ENCODE assay signal across 18 cellular contexts in the genomic region with DNA sequence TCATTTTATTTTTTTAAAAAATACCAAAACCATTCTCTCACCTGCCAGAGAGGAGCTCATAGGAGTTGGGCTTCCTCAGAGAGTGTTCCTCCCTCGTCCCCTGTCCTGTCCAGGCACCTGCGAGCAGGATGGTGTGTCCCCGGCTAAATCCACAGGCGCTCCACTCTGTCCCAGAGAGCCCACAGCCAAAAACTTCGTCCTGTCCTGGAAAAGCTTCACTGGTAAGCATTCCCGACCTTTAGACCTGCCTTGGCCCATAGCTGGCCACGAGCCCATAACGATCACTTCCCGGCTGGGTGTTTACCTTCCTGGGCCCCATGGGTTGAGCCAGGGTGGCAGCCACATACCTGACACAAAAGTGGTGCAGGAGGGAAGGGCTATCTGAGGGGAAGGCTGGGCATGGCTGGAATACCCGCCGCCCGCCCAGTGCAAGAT. TPM values are rescaled to one million over a fixed set of nuclear protein-coding genes. Genes with fewer than 3 reads are reported as not detected.
DNase-seq lines count a peak whose midpoint lies in the region; ATAC-seq, FAIRE-seq and TF ChIP-seq lines count a peak whose summit lies in the region.
"Had no signal": no experiment of that assay in that cellular context is flagged by ENCODE, and none has a peak within 500 bp of the region (broad histone marks: within the 10 kb centered on the region; RNA-seq: fewer than 3 reads in every experiment).

A gene with protein sequence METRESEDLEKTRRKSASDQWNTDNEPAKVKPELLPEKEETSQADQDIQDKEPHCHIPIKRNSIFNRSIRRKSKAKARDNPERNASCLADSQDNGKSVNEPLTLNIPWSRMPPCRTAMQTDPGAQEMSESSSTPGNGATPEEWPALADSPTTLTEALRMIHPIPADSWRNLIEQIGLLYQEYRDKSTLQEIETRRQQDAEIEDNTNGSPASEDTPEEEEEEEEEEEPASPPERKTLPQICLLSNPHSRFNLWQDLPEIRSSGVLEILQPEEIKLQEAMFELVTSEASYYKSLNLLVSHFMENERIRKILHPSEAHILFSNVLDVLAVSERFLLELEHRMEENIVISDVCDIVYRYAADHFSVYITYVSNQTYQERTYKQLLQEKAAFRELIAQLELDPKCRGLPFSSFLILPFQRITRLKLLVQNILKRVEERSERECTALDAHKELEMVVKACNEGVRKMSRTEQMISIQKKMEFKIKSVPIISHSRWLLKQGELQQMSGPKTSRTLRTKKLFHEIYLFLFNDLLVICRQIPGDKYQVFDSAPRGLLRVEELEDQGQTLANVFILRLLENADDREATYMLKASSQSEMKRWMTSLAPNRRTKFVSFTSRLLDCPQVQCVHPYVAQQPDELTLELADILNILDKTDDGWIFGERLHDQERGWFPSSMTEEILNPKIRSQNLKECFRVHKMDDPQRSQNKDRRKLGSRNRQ (minus strand): TSS at position 230 of the 435 bp plus-strand sequence. CDS start 38,366 bp downstream, outside the sequence.

- H3K36me3 ChIP-seq in BLaER1, result no peaks in the 10 kb centered on the region
- H3K36me3 ChIP-seq in SJSA1, result no peaks in the 10 kb centered on the region
- no peaks in the 10 kb centered on the region for H3K36me3 ChIP-seq in kidney (ENCODE audit: control insufficient read depth in 1 of 2, insufficient read depth in 2 of 2, low read length in 2 of 2)
- H3K36me3 ChIP-seq in pancreas, result no peaks in the 10 kb centered on the region
- H3K36me3 ChIP-seq in esophagus muscularis mucosa, result no peaks in the 10 kb centered on the region
- H3K36me3 ChIP-seq: breast epithelium, lower lobe of right lung had no signal

- DNase-seq in SJSA1 (ENCODE audit: low read depth in 1 of 2, low spot score in 2 of 2) (no peak), kidney (no peak), pancreas (peak; percentile 83 to 94 (median 88)), urothelium cell line (ENCODE audit: low spot score) (no peak), NOMO-1 treated with DMSO at 0.1 percent for 48 hours (lab: John Stamatoyannopoulos, UW; ENCODE audit: unreplicated experiment) (no peak), esophagus muscularis mucosa (ENCODE audit: extremely low spot score) (no peak)
- DNase-seq: activated CD4-positive, CD25-positive, alpha-beta regulatory T cell; foreskin keratinocyte; lower lobe of right lung; stimulated activated CD4-positive, alpha-beta T cell treated with anti-CD3 and anti-CD28 coated beads, Interleukin-4, amount 100 ng/mL, for 4 hours had no signal

- no peak for TF ChIP-seq EP300 in esophagus muscularis mucosa (IDR thresholded peaks at IDR 0.05)

- H3K4me1 ChIP-seq in BLaER1 (peaks cover 24% of the 10 kb centered on the region), SJSA1 (replicated peaks) (no peaks in the 10 kb centered on the region), kidney (ENCODE audit: control insufficient read depth in 1 of 2, insufficient read depth in 1 of 2, low read depth in 1 of 2, low read length in 2 of 2) (peaks cover 3 to 16% of the 10 kb centered on the region in 2 donors), pancreas (peaks cover 4 to 20% (median 7%) of the 10 kb centered on the region in 3 donors), esophagus muscularis mucosa (no peaks in the 10 kb centered on the region)
- H3K4me1 ChIP-seq: breast epithelium, foreskin keratinocyte had no signal

- 0 out of 2 replicates have a peak, but pooled peaks cover 5% of the 10 kb centered on the region for H4K20me1 ChIP-seq in BLaER1

- H3K4me3 ChIP-seq in BLaER1 (no peak within 1 kb of the TSS), SJSA1 (no peak within 1 kb of the TSS), kidney (ENCODE audit: low read length in 2 of 2) (peak within 1 kb of the TSS; percentile 56 to 63), pancreas (peak within 1 kb of the TSS in 3 of 4 donors; percentile 2 to 35 (median 32)), esophagus muscularis mucosa (no peak within 1 kb of the TSS)
- H3K4me3 ChIP-seq: breast epithelium, lower lobe of right lung had no signal

- 18 to 20% methylated on average over 12 of the region's 12 CpGs for WGBS in pancreas, 2 donors
- 94% methylated on average over 9 of the region's 12 CpGs for WGBS in esophagus muscularis mucosa

- H3K27me3 ChIP-seq in BLaER1 (no peaks in the 10 kb centered on the region), SJSA1 (replicated peaks) (no peaks in the 10 kb centered on the region), pancreas (no peaks in the 10 kb centered on the region), esophagus muscularis mucosa (no peaks in the 10 kb centered on the region)
- H3K27me3 ChIP-seq: breast epithelium had no signal

- peak; percentile 94 to 97 (median 95) for ATAC-seq in pancreas
- no peak for ATAC-seq in HG03354 (IDR thresholded peaks at IDR 0.05; ENCODE audit: poor library complexity, severe bottlenecking, unreplicated experiment)
- ATAC-seq: foreskin keratinocyte, Right ventricle myocardium inferior had no signal

- FAIRE-seq in kidney (lab: Jason Lieb, UNC) (no peak), pancreas (lab: Jason Lieb, UNC) (no peak), urothelium cell line (lab: Jason Lieb, UNC) (no peak)
- FAIRE-seq: G401.6, GM12892, H54 had no signal

- H3K9ac ChIP-seq in BLaER1 (no peak within 1 kb of the TSS), kidney (ENCODE audit: low read length in 2 of 2) (peak within 1 kb of the TSS in 1 of 2 donors; percentile 67)

- H3K9me3 ChIP-seq in BLaER1, result peaks cover under 1% of the 10 kb centered on the region; the same call in 1 of the 2 replicates
- no peaks in the 10 kb centered on the region for H3K9me3 ChIP-seq in SJSA1 (replicated peaks)
- no peaks in the 10 kb centered on the region for H3K9me3 ChIP-seq in kidney (ENCODE audit: control insufficient read depth in 1 of 2, low read length in 2 of 2)
- H3K9me3 ChIP-seq in pancreas, result no peaks in the 10 kb centered on the region
- H3K9me3 ChIP-seq in esophagus muscularis mucosa, result peaks cover 0 to 6% (median 3%) of the 10 kb centered on the region in 4 donors

- peak within 1 kb of the TSS; percentile 57 for H3K4me2 ChIP-seq in BLaER1

- no peak for TF ChIP-seq CTCF in kidney (IDR thresholded peaks at IDR 0.05; ENCODE audit: borderline replicate concordance, extremely low read depth, insufficient read depth)
- no peak for TF ChIP-seq CTCF in pancreas (IDR thresholded peaks at IDR 0.05)
- no peak for TF ChIP-seq CTCF in esophagus muscularis mucosa (IDR thresholded peaks at IDR 0.05)

- TF ChIP-seq POLR2A in esophagus muscularis mucosa (IDR thresholded peaks at IDR 0.05; ENCODE audit: low read depth), result no peak

- intact Hi-C loops in kidney (cut with DNase I), result no loop called here
- intact Hi-C loops in pancreas (cut with DNase I), result no loop called here
- intact Hi-C loops in esophagus muscularis mucosa (cut with DNase I), result no loop called here

- H3K27ac ChIP-seq in BLaER1 (no peak within 1 kb of the TSS), SJSA1 (no peak within 1 kb of the TSS), kidney (ENCODE audit: low read depth in 2 of 2, low read length in 2 of 2) (peak within 1 kb of the TSS; percentile 71 to 85), pancreas (peak within 1 kb of the TSS; percentile 29 to 88 (median 76)), esophagus muscularis mucosa (replicated peaks in 1 of 4) (no peak within 1 kb of the TSS)
- H3K27ac ChIP-seq: breast epithelium, foreskin keratinocyte, lower lobe of right lung had no signal

RNA-seq across cellular contexts. Expression of the gene that starts here (rescaled TPM):
- 9.3 and 13.8 TPM in 2 replicates for total RNA-seq in SJSA1 (2014; rRNA removed; shearing (Covaris generic))
- total RNA-seq in kidney (4.8 TPM), pancreas (1 to 10 TPM; 3.3 to 7.1 (median 4.5) TPM), esophagus muscularis mucosa (under 1 TPM in 3 of 4 donors, not detected in 1; 0.33 to 0.98 (median 0.52) TPM)
- polyA plus RNA-seq in kidney (ENCODE audit: insufficient read depth, low read depth, low replicate concordance) (5.3 TPM), pancreas (1 to 10 TPM; 6.1 to 6.4 TPM)
- polyA plus RNA-seq: IgD-negative memory B cell had no signal

Comparison
In these comparisons a context has a peak if more than half of its experiments do, and no peak if none do; other contexts are left out.
1. H3K27ac ChIP-seq: peak in kidney (2 of 2) and pancreas (4 of 4); none in BLaER1 (single experiment), SJSA1 (single experiment) and esophagus muscularis mucosa (0 of 4).
2. H3K4me3 ChIP-seq: peak in kidney (2 of 2) and pancreas (3 of 4); none in BLaER1 (single experiment), SJSA1 (single experiment) and esophagus muscularis mucosa (0 of 4).
3. DNase-seq: peak in pancreas (6 of 6); none in SJSA1 (0 of 2), kidney (single experiment), urothelium cell line (single experiment), NOMO-1 treated with DMSO at 0.1 percent for 48 hours (single experiment) and esophagus muscularis mucosa (single experiment).